In the genomic region with DNA sequence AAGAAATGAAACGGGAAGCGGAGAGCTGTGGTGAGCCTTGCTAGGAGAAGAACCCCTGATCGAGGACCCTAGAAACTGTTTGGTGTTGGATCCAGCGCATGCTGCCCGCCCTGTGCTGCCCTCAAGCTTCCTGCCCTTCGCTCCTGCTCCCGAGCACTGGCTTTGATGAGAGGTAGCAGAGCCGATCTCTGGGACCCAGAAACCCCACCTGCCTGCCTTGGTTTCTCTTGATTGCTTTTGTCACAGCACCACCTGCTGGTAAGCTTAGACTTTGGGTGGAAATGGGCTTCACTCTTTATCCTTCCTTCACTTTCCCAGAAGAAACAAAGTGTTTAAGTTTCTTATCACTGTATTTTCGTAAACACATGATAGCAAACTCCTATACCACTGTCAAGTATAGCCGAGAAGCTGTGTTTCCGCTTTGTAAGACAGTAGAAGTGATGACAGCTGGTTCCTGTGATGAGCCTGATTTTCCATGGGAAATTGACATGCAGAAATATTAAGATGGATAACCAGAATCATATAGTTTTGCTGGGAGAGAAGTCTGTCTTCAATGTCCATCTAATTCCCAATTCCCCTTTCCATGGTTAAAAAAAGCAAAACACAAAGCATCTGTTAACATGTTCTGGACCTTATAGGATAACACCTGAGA, we compare ENCODE assay signal across 9 cellular contexts.
DNase-seq lines count a peak whose midpoint lies in the region; ATAC-seq and TF ChIP-seq lines count a peak whose summit lies in the region.
"Had no signal": no experiment of that assay in that cellular context is flagged by ENCODE, and none has a peak within 500 bp of the region (broad histone marks: within the 10 kb centered on the region; RNA-seq: fewer than 3 reads in every experiment).

No MANE protein-coding gene starts in this region.

- H3K36me3 ChIP-seq in HCT116 (ENCODE audit: control insufficient read depth in 1 of 2, insufficient read depth in 2 of 2, low read length in 2 of 2) (no peaks in the 10 kb centered on the region), muscle layer of duodenum (ENCODE audit: control insufficient read depth in 1 of 2, insufficient read depth in 2 of 2, low read length in 2 of 2) (peaks cover 5 to 13% of the 10 kb centered on the region in 2 donors)

- POLR2A ChIA-PET in HCT116 (lab: Charles Lee): no interaction called here

- no peak overlapping the region for H3K27ac Mint-ChIP-seq in stimulated activated naive CD8-positive, alpha-beta T cell treated with anti-CD3 and anti-CD28 coated beads, Interleukin-15, amount 100 ng/mL, for 72 hours
- H3K27ac Mint-ChIP-seq: T-helper 1 cell treated with Interleukin-12 subunit alpha and Interleukin-12 subunit beta and Interleukin-4 antibody, amounts not matched to agents 30 μg/mL and 1 μg/mL, for 36 hours had no signal

- TF ChIP-seq RAD21 in HCT116 (IDR thresholded peaks at IDR 0.05; ENCODE audit: low read depth): peak; percentile 90

- H2AFZ ChIP-seq in HCT116 (ENCODE audit: low read depth, low read length, poor library complexity, severe bottlenecking): no peak overlapping the region

- no peaks in the 10 kb centered on the region for H3K9me3 ChIP-seq in HCT116 (ENCODE audit: control insufficient read depth in 1 of 2, insufficient read depth in 1 of 2, low read depth in 1 of 2, low read length in 2 of 2)
- no peaks in the 10 kb centered on the region for H3K9me3 ChIP-seq in muscle layer of duodenum (ENCODE audit: control insufficient read depth in 1 of 2, low read length in 2 of 2)

- peak overlapping the region; percentile 55 to 61 for H3K4me3 Mint-ChIP-seq in stimulated activated naive CD8-positive, alpha-beta T cell treated with anti-CD3 and anti-CD28 coated beads, Interleukin-15, amount 100 ng/mL, for 72 hours
- H3K4me3 Mint-ChIP-seq: T-helper 1 cell treated with Interleukin-12 subunit alpha and Interleukin-12 subunit beta and Interleukin-4 antibody, amounts not matched to agents 30 μg/mL and 1 μg/mL, for 36 hours had no signal

- no peak overlapping the region for H3K4me2 ChIP-seq in HCT116 (ENCODE audit: low read length)

- ATAC-seq in HCT116: peak; percentile 78
- peak; percentile 60 for ATAC-seq in stimulated activated naive CD8-positive, alpha-beta T cell treated with anti-CD3 and anti-CD28 coated beads, Interleukin-15, amount 100 ng/mL, for 72 hours

- H3K79me2 ChIP-seq in HCT116 (ENCODE audit: insufficient read depth, low read length): no peaks in the 10 kb centered on the region

- H3K4me3 ChIP-seq in HCT116 (replicated peaks in 1 of 2; ENCODE audit: low read depth in 1 of 2, low read length in 2 of 2) (no peak overlapping the region), epithelial cell of proximal tubule (ENCODE audit: low read depth, low read length) (peak overlapping the region; percentile 29), muscle layer of duodenum (ENCODE audit: low read depth in 1 of 2, low read length in 2 of 2) (peak overlapping the region; percentile 47 to 48)

- H3K4me1 Mint-ChIP-seq in stimulated activated naive CD8-positive, alpha-beta T cell treated with anti-CD3 and anti-CD28 coated beads, Interleukin-15, amount 100 ng/mL, for 72 hours: peaks cover 11% of the 10 kb centered on the region

- no peaks in the 10 kb centered on the region for H3K4me1 ChIP-seq in HCT116 (ENCODE audit: control insufficient read depth in 1 of 2, insufficient read depth in 2 of 2, low read length in 2 of 2)
- no peaks in the 10 kb centered on the region for H3K4me1 ChIP-seq in muscle layer of duodenum (ENCODE audit: control insufficient read depth in 1 of 2, insufficient read depth in 2 of 2, low read length in 2 of 2)

- DNase-seq in COLO829 (ENCODE audit: low spot score): peak; percentile 35
- DNase-seq in HCT116 (ENCODE audit: low read depth, low spot score): peak; percentile 32
- DNase-seq in NCI-H774 (lab: John Stamatoyannopoulos, UW): peak; percentile 58
- peak; percentile 44 for DNase-seq in activated T-cell treated with anti-CD3 and anti-CD28 coated beads for 24 hours (ENCODE audit: low read depth)
- DNase-seq in epithelial cell of proximal tubule (ENCODE audit: low read depth): no peak
- DNase-seq in stimulated activated naive CD8-positive, alpha-beta T cell treated with anti-CD3 and anti-CD28 coated beads, Interleukin-15, amount 100 ng/mL, for 72 hours: peak; percentile 45 to 59
- DNase-seq in amniotic stem cell (lab: John Stamatoyannopoulos, UW): no peak

- H3K9me2 ChIP-seq in HCT116 (ENCODE audit: insufficient read depth): no peaks in the 10 kb centered on the region

- intact Hi-C loops in HCT116 (cut with micrococcal nuclease): loop anchor here (1.0 to 2.0 kb wide), 5 partner anchors 267 to 800 kb away; a partner anchor contains a TSS

- RAD21 ChIA-PET in HCT116 (lab: Charles Lee; ENCODE audit: low non-redundant PET in 1 of 2, low total read pairs in 2 of 2, uncharacterized antibody in 2 of 2, unreplicated experiment in 2 of 2): no interaction called here

- H3K9ac ChIP-seq in HCT116 (ENCODE audit: low read length): no peak overlapping the region

- TF ChIP-seq POLR2A in HCT116 (IDR thresholded peaks at IDR 0.05; ENCODE audit: borderline replicate concordance, extremely low read depth, insufficient read depth, insufficient read length): no peak

- H4K20me1 ChIP-seq in HCT116 (ENCODE audit: insufficient read depth): no peaks in the 10 kb centered on the region

- H3K27ac ChIP-seq in HCT116 (ENCODE audit: low read depth, low read length) (no peak overlapping the region), muscle layer of duodenum (ENCODE audit: low read length) (no peak overlapping the region)

- CTCF ChIA-PET in HCT116 (lab: Charles Lee): interaction anchor here (0.6 to 3.2 kb wide), 9 partner anchors 12 to 557 kb away, joined by 3 to 34 read pairs (median 7); a partner anchor contains a TSS

- TF ChIP-seq CTCF in HCT116 (IDR thresholded peaks at IDR 0.05 in 2 of 3, conservative IDR thresholded peaks at IDR 0.05 in 1 of 3; ENCODE audit: borderline replicate concordance in 1 of 3, insufficient read depth in 1 of 3, low read depth in 2 of 3, low read length in 2 of 3): peak; percentile 77 to 87 (median 79)
- TF ChIP-seq CTCF in epithelial cell of proximal tubule (conservative IDR thresholded peaks at IDR 0.05; ENCODE audit: low read depth, low read length): peak; percentile 95

- H3K27me3 Mint-ChIP-seq in stimulated activated naive CD8-positive, alpha-beta T cell treated with anti-CD3 and anti-CD28 coated beads, Interleukin-15, amount 100 ng/mL, for 72 hours: no peaks in the 10 kb centered on the region

- H3K27me3 ChIP-seq in HCT116 (ENCODE audit: insufficient read depth, low read length) (no peaks in the 10 kb centered on the region), muscle layer of duodenum (ENCODE audit: low read depth, low read length) (no peaks in the 10 kb centered on the region)

- no peaks in the 10 kb centered on the region for H3K9me3 Mint-ChIP-seq in stimulated activated naive CD8-positive, alpha-beta T cell treated with anti-CD3 and anti-CD28 coated beads, Interleukin-15, amount 100 ng/mL, for 72 hours
- H3K9me3 Mint-ChIP-seq: T-helper 1 cell treated with Interleukin-12 subunit alpha and Interleukin-12 subunit beta and Interleukin-4 antibody, amounts not matched to agents 30 μg/mL and 1 μg/mL, for 36 hours had no signal

- no TSS peak for BruUV-seq in HCT116 (replicated peaks; lab: Mats Ljungman, UMichigan)

TF ChIP-seq in HCT116, 20 proteins besides CTCF, POLR2A, EP300 and RAD21:
- no peak for TF ChIP-seq SIN3A (IDR thresholded peaks at IDR 0.05; ENCODE audit: low read depth)
- TF ChIP-seq, protein P1, sequence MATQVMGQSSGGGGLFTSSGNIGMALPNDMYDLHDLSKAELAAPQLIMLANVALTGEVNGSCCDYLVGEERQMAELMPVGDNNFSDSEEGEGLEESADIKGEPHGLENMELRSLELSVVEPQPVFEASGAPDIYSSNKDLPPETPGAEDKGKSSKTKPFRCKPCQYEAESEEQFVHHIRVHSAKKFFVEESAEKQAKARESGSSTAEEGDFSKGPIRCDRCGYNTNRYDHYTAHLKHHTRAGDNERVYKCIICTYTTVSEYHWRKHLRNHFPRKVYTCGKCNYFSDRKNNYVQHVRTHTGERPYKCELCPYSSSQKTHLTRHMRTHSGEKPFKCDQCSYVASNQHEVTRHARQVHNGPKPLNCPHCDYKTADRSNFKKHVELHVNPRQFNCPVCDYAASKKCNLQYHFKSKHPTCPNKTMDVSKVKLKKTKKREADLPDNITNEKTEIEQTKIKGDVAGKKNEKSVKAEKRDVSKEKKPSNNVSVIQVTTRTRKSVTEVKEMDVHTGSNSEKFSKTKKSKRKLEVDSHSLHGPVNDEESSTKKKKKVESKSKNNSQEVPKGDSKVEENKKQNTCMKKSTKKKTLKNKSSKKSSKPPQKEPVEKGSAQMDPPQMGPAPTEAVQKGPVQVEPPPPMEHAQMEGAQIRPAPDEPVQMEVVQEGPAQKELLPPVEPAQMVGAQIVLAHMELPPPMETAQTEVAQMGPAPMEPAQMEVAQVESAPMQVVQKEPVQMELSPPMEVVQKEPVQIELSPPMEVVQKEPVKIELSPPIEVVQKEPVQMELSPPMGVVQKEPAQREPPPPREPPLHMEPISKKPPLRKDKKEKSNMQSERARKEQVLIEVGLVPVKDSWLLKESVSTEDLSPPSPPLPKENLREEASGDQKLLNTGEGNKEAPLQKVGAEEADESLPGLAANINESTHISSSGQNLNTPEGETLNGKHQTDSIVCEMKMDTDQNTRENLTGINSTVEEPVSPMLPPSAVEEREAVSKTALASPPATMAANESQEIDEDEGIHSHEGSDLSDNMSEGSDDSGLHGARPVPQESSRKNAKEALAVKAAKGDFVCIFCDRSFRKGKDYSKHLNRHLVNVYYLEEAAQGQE (IDR thresholded peaks at IDR 0.05; ENCODE audit: low read depth): no peak
- TF ChIP-seq, protein P2, sequence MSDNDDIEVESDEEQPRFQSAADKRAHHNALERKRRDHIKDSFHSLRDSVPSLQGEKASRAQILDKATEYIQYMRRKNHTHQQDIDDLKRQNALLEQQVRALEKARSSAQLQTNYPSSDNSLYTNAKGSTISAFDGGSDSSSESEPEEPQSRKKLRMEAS (IDR thresholded peaks at IDR 0.05): no peak
- TF ChIP-seq FOSL1 (IDR thresholded peaks at IDR 0.05; ENCODE audit: low read depth): no peak

Comparison
In these comparisons a context has a peak if more than half of its experiments do, and no peak if none do; other contexts are left out.
1. DNase-seq: peak in COLO829 (single experiment), HCT116 (single experiment), NCI-H774 (single experiment), activated T-cell treated with anti-CD3 and anti-CD28 coated beads for 24 hours (single experiment) and stimulated activated naive CD8-positive, alpha-beta T cell treated with anti-CD3 and anti-CD28 coated beads, Interleukin-15, amount 100 ng/mL, for 72 hours (2 of 2); none in epithelial cell of proximal tubule (single experiment) and amniotic stem cell (single experiment).
2. H3K4me3 ChIP-seq: peak in epithelial cell of proximal tubule (single experiment) and muscle layer of duodenum (2 of 2); none in HCT116 (0 of 2).